Comparison of ENCODE assay signal across 8 cellular contexts in the genomic region with DNA sequence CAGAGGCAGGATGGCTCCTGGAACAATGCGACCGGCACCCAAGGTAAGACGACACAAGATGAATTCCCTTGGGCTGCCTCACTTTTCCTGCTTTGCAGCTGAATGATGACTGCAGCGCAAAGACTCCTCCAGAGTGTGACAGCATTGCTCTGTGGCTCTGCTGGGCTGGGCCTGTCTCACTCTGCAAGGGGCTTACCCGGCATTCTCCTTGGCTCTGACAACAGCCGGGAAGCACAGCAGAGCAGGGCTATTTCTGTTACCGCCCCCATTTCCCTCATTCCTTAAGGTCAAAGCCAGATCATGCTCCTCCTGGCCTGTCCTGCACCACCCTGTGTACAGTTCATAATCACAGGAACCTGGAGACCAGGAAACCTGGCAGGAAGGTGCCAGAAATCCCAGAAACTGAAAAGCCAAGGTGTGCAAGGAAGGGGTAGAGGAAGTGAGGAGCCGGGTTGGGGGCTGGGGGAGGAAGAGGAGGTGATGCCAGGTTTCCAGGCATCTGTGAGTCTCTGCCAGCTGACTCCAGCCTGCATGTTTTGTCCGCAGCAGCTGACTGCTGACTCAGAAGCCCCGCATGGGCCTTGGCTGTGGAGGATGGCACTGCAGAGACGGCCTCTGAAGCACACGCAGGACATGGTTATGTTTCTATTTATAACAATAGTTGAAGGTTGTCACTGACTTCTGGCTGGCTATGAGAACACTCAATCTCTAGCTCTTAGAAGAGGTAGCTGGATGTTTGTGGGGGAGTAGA.
DNase-seq lines count a peak whose midpoint lies in the region; ATAC-seq and TF ChIP-seq lines count a peak whose summit lies in the region.

No MANE protein-coding gene starts in this region.

- no peak overlapping the region for H3K4me3 ChIP-seq in HFF-Myc (replicated peaks; ENCODE audit: low read depth, low read length)
- peak overlapping the region in 2 of 10 donors; percentile 2 to 8 for H3K4me3 ChIP-seq in heart right ventricle
- no peak overlapping the region for H3K4me3 ChIP-seq in prostate gland

- peak; percentile 14 for TF ChIP-seq POLR2A in prostate gland (IDR thresholded peaks at IDR 0.05)

- H3K9me3 ChIP-seq in heart right ventricle (no peaks in the 10 kb centered on the region), prostate gland (no peaks in the 10 kb centered on the region)

- peak; percentile 24 for DNase-seq in HFF-Myc (ENCODE audit: extremely low read depth, low read depth)
- DNase-seq in amygdala (lab: John Stamatoyannopoulos, UW): peak in 53 of 56 donors; percentile 42 to 86 (median 73)
- DNase-seq in heart right ventricle: peak; percentile 69 to 83
- DNase-seq in prostate gland (ENCODE audit: low spot score): peak; percentile 39
- no peak for DNase-seq in COR-L47 (lab: John Stamatoyannopoulos, UW)
- no peak for DNase-seq in Kasumi-1 (lab: John Stamatoyannopoulos, UW)
- no peak for DNase-seq in DMS79 treated with DMSO at 0.1 percent for 48 hours (lab: John Stamatoyannopoulos, UW)

- 4 to 8% methylated on average over 12 of the region's 12 CpGs for WGBS in heart right ventricle, 2 donors
- WGBS in prostate gland: 22% methylated on average over 12 of the region's 12 CpGs

- H3K27ac ChIP-seq in heart right ventricle: peak overlapping the region; percentile 79 to 96 (median 85)
- peak overlapping the region; percentile 34 to 51 for H3K27ac ChIP-seq in prostate gland

- intact Hi-C loops in heart right ventricle (cut with DNase I) (loop anchor here in 8 of 10 donors (1.0 to 10.0 kb wide), 11 partner anchors 37 to 167 kb away; a partner anchor contains a TSS), prostate gland (cut with DNase I) (loop anchor here (2.0 to 10.0 kb wide), 3 partner anchors 64 to 114 kb away; a partner anchor contains a TSS)

- peaks cover 0 to 19% (median 9%) of the 10 kb centered on the region in 9 donors for H3K36me3 ChIP-seq in heart right ventricle
- H3K36me3 ChIP-seq in prostate gland: no peaks in the 10 kb centered on the region

- H3K4me1 ChIP-seq in heart right ventricle: peaks cover 17 to 99% (median 69%) of the 10 kb centered on the region in 9 donors
- H3K4me1 ChIP-seq in prostate gland (replicated peaks): peaks cover 6% of the 10 kb centered on the region

- ATAC-seq in heart right ventricle (peak; percentile 87 to 96 (median 94)), HG03039 (IDR thresholded peaks at IDR 0.05; ENCODE audit: unreplicated experiment) (no peak)

- TF ChIP-seq CTCF in HFF-Myc (IDR thresholded peaks at IDR 0.05; ENCODE audit: low read depth, low read length, missing control alignments): peak; percentile 38
- TF ChIP-seq CTCF in heart right ventricle (IDR thresholded peaks at IDR 0.05): peak in 8 of 9 donors; percentile 24 to 82 (median 53)
- TF ChIP-seq CTCF in prostate gland (IDR thresholded peaks at IDR 0.05): peak in 2 of 4 experiments; percentile 23 to 31

- H3K27me3 ChIP-seq in heart right ventricle (no peaks in the 10 kb centered on the region), prostate gland (replicated peaks; ENCODE audit: insufficient read depth) (no peaks in the 10 kb centered on the region)

Comparison
In these comparisons a context has a peak if more than half of its experiments do, and no peak if none do; other contexts are left out.
1. DNase-seq: peak in HFF-Myc (single experiment), amygdala (53 of 56), heart right ventricle (2 of 2) and prostate gland (single experiment); none in COR-L47 (single experiment), Kasumi-1 (0 of 2) and DMS79 treated with DMSO at 0.1 percent for 48 hours (single experiment).